In genomic region chr6:106974337-106974998, GRCh38 we compare ENCODE assay signal across 8 cellular contexts. TPM values are rescaled to one million over a fixed set of nuclear protein-coding genes. Genes with fewer than 3 reads are reported as not detected.
DNase-seq lines count a peak whose midpoint lies in the region; ATAC-seq, FAIRE-seq and TF ChIP-seq lines count a peak whose summit lies in the region.

CD24 (minus strand) TSS chr6:106974729; CDS start chr6:106974646, 83 bp downstream.

- TF ChIP-seq CTCF in foreskin fibroblast (IDR thresholded peaks at IDR 0.05; ENCODE audit: low read depth, low read length) = no peak
- TF ChIP-seq CTCF in ovary (IDR thresholded peaks at IDR 0.05) = no peak

- no peaks in the 10 kb centered on the region for H3K9me3 Mint-ChIP-seq in activated CD4-positive, alpha-beta memory T cell treated with anti-CD3 and anti-CD28 coated beads for 36 hours

- H3K27me3 Mint-ChIP-seq in activated CD4-positive, alpha-beta memory T cell treated with anti-CD3 and anti-CD28 coated beads for 36 hours = peaks cover 47% of the 10 kb centered on the region

- CTCF ChIA-PET in activated CD4-positive, alpha-beta memory T cell treated with anti-CD3 and anti-CD28 coated beads for 36 hours (lab: Charles Lee) = no interaction called here

- DNase-seq in DMS53 treated with DMSO at 0.1 percent for 48 hours (lab: John Stamatoyannopoulos, UW; ENCODE audit: unreplicated experiment) (peak; percentile 28), NCI-H128 (lab: John Stamatoyannopoulos, UW; ENCODE audit: unreplicated experiment) (peak; percentile 25), foreskin fibroblast (peak in 1 of 2 donors; percentile 14), ovary (peak in 1 of 5 donors; percentile 13), GM12891 (ENCODE audit: insufficient read length, low spot score) (no peak), erythroblast (lab: John Stamatoyannopoulos, UW) (no peak)
- DNase-seq in activated CD4-positive, alpha-beta memory T cell treated with anti-CD3 and anti-CD28 coated beads for 36 hours = peak; percentile 22

- no peaks in the 10 kb centered on the region for H3K27me3 ChIP-seq in ovary

- peak within 1 kb of the TSS; percentile 51 for H3K4me3 Mint-ChIP-seq in activated CD4-positive, alpha-beta memory T cell treated with anti-CD3 and anti-CD28 coated beads for 36 hours

- no peaks in the 10 kb centered on the region for H3K36me3 Mint-ChIP-seq in activated CD4-positive, alpha-beta memory T cell treated with anti-CD3 and anti-CD28 coated beads for 36 hours

- no peak within 1 kb of the TSS for H3K27ac Mint-ChIP-seq in activated CD4-positive, alpha-beta memory T cell treated with anti-CD3 and anti-CD28 coated beads for 36 hours

- 0 to 1% (median 1%) methylated on average over 11 to 73 of the region's 73 CpGs for whole genome bisulfite sequencing in ovary, 3 donors

- H3K4me1 Mint-ChIP-seq in activated CD4-positive, alpha-beta memory T cell treated with anti-CD3 and anti-CD28 coated beads for 36 hours (ENCODE audit: low read depth) = peaks cover 14% of the 10 kb centered on the region

- intact Hi-C loops in activated CD4-positive, alpha-beta memory T cell treated with anti-CD3 and anti-CD28 coated beads for 36 hours (cut with micrococcal nuclease) = no loop called here
- intact Hi-C loops in ovary (cut with DNase I) = no loop called here

- H3K9me3 ChIP-seq in ovary = no peaks in the 10 kb centered on the region

- H3K4me3 ChIP-seq in foreskin fibroblast (ENCODE audit: low read depth in 1 of 2, low read length in 2 of 2) (peak within 1 kb of the TSS; percentile 39 to 46), ovary (peak within 1 kb of the TSS; percentile 47)

- H3K4me1 ChIP-seq in ovary (ENCODE audit: insufficient read depth) = peaks cover 2% of the 10 kb centered on the region

- POLR2A ChIA-PET in activated CD4-positive, alpha-beta memory T cell treated with anti-CD3 and anti-CD28 coated beads for 36 hours (lab: Charles Lee) = no interaction called here

- no peak for TF ChIP-seq EP300 in ovary (IDR thresholded peaks at IDR 0.05)

- no peak for FAIRE-seq in GM12891 (lab: Jason Lieb, UNC)

- no peak for TF ChIP-seq POLR2A in ovary (IDR thresholded peaks at IDR 0.05)
- no peak for TF ChIP-seq POLR2A in GM12891 (IDR thresholded peaks at IDR 0.05; ENCODE audit: low read depth, low read length)
- TF ChIP-seq POLR2A in erythroblast (IDR thresholded peaks at IDR 0.05; ENCODE audit: low read length) = no peak

- H3K27ac ChIP-seq in ovary = no peak within 1 kb of the TSS

- H3K36me3 ChIP-seq in ovary = no peaks in the 10 kb centered on the region

- ATAC-seq in GM21723 (IDR thresholded peaks at IDR 0.05; ENCODE audit: unreplicated experiment) = peak; percentile 31

TF ChIP-seq in GM12891, 5 proteins besides CTCF, POLR2A, EP300 and RAD21:
- TF ChIP-seq SPI1 (IDR thresholded peaks at IDR 0.05; ENCODE audit: low read depth, low read length) (no peak), POU2F2 (IDR thresholded peaks at IDR 0.05; ENCODE audit: low read depth, low read length) (no peak), PAX5 (IDR thresholded peaks at IDR 0.05; ENCODE audit: insufficient read depth, low read length, severe bottlenecking) (no peak), TAF1 (IDR thresholded peaks at IDR 0.05; ENCODE audit: low read depth, low read length) (no peak), POLR2AphosphoS5 (IDR thresholded peaks at IDR 0.05; ENCODE audit: low read depth, low read length) (no peak)

RNA-seq across cellular contexts. Expression of gene CD24, which starts in this region (rescaled TPM):
- total RNA-seq in activated CD4-positive, alpha-beta memory T cell treated with anti-CD3 and anti-CD28 coated beads for 36 hours = under 1 TPM; 0.26 to 0.51 TPM
- total RNA-seq in ovary = 100 to 1,000 TPM in 1 of 7 donors, 10 to 100 TPM in 3, 1 to 10 TPM in 1, under 1 TPM in 2; 0.20 to 139 (median 12.9) TPM
- 1 to 10 TPM in 1 of 2 donors, under 1 TPM in 1; 0.86 to 8.0 TPM for polyA plus RNA-seq in ovary
- polyA plus RNA-seq in GM12891 (2012; ENCODE audit: low read depth, missing spikeins) = 14.5 TPM

Comparison
In these comparisons a context has a peak if more than half of its experiments do, and no peak if none do; other contexts are left out.
1. Peak in DNase-seq in activated CD4-positive, alpha-beta memory T cell treated with anti-CD3 and anti-CD28 coated beads for 36 hours; RNA of the gene not detected or under 1 TPM.
2. DNase-seq: peak in DMS53 treated with DMSO at 0.1 percent for 48 hours (single experiment) and NCI-H128 (single experiment); none in GM12891 (single experiment) and erythroblast (0 of 2).